Comparison of ENCODE assay signal across 33 cellular contexts in the genomic region with DNA sequence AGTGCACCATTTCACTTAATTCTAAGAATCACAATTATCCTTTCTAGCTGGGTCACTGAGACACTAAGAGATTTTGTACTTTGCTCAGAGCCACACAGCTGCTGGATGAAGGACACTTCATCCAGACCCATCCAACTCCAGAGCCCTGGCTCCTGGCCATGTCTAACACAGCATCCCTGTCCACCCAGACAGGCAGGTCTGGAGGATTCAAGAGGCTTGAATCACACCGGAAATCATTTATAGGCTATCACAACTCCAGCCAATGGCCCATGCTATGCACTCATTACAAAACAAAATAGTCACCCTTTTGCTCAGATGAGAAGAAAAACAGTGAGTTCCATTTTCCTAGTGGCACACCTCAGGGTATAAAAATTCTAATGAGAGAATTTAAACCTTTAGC.
DNase-seq lines count a peak whose midpoint lies in the region; ATAC-seq, FAIRE-seq and TF ChIP-seq lines count a peak whose summit lies in the region.
"Had no signal": no experiment of that assay in that cellular context is flagged by ENCODE, and none has a peak within 500 bp of the region (broad histone marks: within the 10 kb centered on the region; RNA-seq: fewer than 3 reads in every experiment).

No MANE protein-coding gene starts in this region.

- H3K56ac ChIP-seq in IMR-90 (ENCODE audit: extremely low read depth, insufficient read depth, low read length), result no peak overlapping the region; the same call in 1 of the 2 replicates

- no peak overlapping the region for H2AFZ ChIP-seq in IMR-90 (replicated peaks; ENCODE audit: low read length, poor library complexity)
- H2AFZ ChIP-seq: neural progenitor cell had no signal

- CTCF ChIA-PET in IMR-90 (lab: Yijun Ruan, JAX), result no interaction called here

- ATAC-seq in IMR-90 (ENCODE audit: low read depth), result no peak
- no peak for ATAC-seq in GM21526 (IDR thresholded peaks at IDR 0.05; ENCODE audit: low FRiP score, unreplicated experiment)
- ATAC-seq in HG02852 (IDR thresholded peaks at IDR 0.05; ENCODE audit: unreplicated experiment), result no peak
- no peak for ATAC-seq in pancreas
- ATAC-seq in GM18861 (IDR thresholded peaks at IDR 0.05; ENCODE audit: unreplicated experiment), result no peak
- ATAC-seq: activated T-cell treated with anti-CD3 and anti-CD28 coated beads, Interleukin-2, amount 50 U/mL, for 72 hours; left ventricle myocardium superior; stimulated activated naive B cell treated with anti-CD40 and anti-IgM and Interleukin-4, amounts not matched to agents 10 μg/mL and 1 μg/mL and 100 μg/mL, for 72 hours had no signal

- dilution Hi-C loops in IMR-90 (cut with HindIII; ENCODE audit: low sequenced_read_pairs, unreplicated experiment), result no loop called here

- H3K18ac ChIP-seq in IMR-90 (ENCODE audit: low read depth, low read length), result no peak overlapping the region

- no peak overlapping the region for H3K9ac ChIP-seq in IMR-90 (ENCODE audit: low read depth, low read length)
- H3K9ac ChIP-seq: neural progenitor cell had no signal

- no peaks in the 10 kb centered on the region for H4K20me1 ChIP-seq in IMR-90 (ENCODE audit: insufficient read depth, low read length)

- H3K14ac ChIP-seq in IMR-90 (replicated peaks; ENCODE audit: low read depth, low read length), result no peak overlapping the region

- no peak overlapping the region for H3K4ac ChIP-seq in IMR-90 (ENCODE audit: low read depth, low read length)

- POLR2A ChIA-PET in IMR-90 (lab: Charles Lee; ENCODE audit: unreplicated experiment), result no interaction called here

- H3K36me3 ChIP-seq in IMR-90 (ENCODE audit: control insufficient read depth, insufficient read depth, low read length), result no peaks in the 10 kb centered on the region
- H3K36me3 ChIP-seq in bronchial epithelial cell (ENCODE audit: control insufficient read depth, insufficient read depth, low read length), result no peaks in the 10 kb centered on the region
- no peaks in the 10 kb centered on the region for H3K36me3 ChIP-seq in pancreas
- H3K36me3 ChIP-seq: ascending aorta, neural progenitor cell, right atrium auricular region, upper lobe of left lung had no signal

- no peak for TF ChIP-seq RAD21 in IMR-90 (IDR thresholded peaks at IDR 0.05; ENCODE audit: low read length)

- peak; percentile 28 for DNase-seq in NCI-H510A treated with DMSO at 0.1 percent for 48 hours (lab: John Stamatoyannopoulos, UW)
- DNase-seq in NCI-H510A (lab: John Stamatoyannopoulos, UW), result no peak
- peak; percentile 2 for DNase-seq in IMR-90
- DNase-seq in bronchial epithelial cell (ENCODE audit: low read depth), result peak; percentile 8
- DNase-seq in pancreas, result no peak
- DNase-seq: 8988T; activated CD4-positive, alpha-beta memory T cell treated with anti-CD3 and anti-CD28 coated beads for 36 hours; activated CD4-positive, alpha-beta T cell treated with anti-CD3 and anti-CD28 coated beads for 1 hour; activated T-cell treated with anti-CD3 and anti-CD28 coated beads, Interleukin-2, amount 50 U/mL, for 72 hours; caudate nucleus; CD4-positive, alpha-beta memory T cell; effector memory CD4-positive, alpha-beta T cell; erythroblast; islet precursor cell; KG1; left ventricle myocardium superior; NCI-H2081; NCI-H226; NCI-H748 treated with DMSO at 0.1 percent for 48 hours; RPMI8226; small intestine; stimulated activated naive B cell treated with anti-CD40 and anti-IgM and Interleukin-4, amounts not matched to agents 10 μg/mL and 1 μg/mL and 100 μg/mL, for 72 hours; substantia nigra; upper lobe of left lung had no signal

- in situ Hi-C loops in IMR-90 (cut with MboI; ENCODE audit: low sequenced_read_pairs), result no loop called here

- no peak overlapping the region for H4K5ac ChIP-seq in IMR-90 (ENCODE audit: low read depth, low read length)

- no TSS peak for BruUV-seq in IMR-90 (replicated peaks; lab: Mats Ljungman, UMichigan)

- no peak for FAIRE-seq in bronchial epithelial cell (lab: Jason Lieb, UNC)
- no peak for FAIRE-seq in pancreas (lab: Jason Lieb, UNC)
- FAIRE-seq: small intestine, TTC549 had no signal

- no peak overlapping the region for H2BK15ac ChIP-seq in IMR-90 (ENCODE audit: low read depth, low read length)

- no peak overlapping the region for H2BK20ac ChIP-seq in IMR-90 (ENCODE audit: low read depth, low read length)

- H2AK5ac ChIP-seq in IMR-90 (ENCODE audit: low read depth, low read length), result no peak overlapping the region

- WGBS in IMR-90 (ENCODE audit: extremely low coverage in 2 of 2, insufficient read length in 1 of 2), 2 experiments, result no CpG with 5 or more reads among the region's 1 CpG
- WGBS in pancreas, 2 donors, result 76 to 78% methylated on average over 1 of the region's 1 CpG

- intact Hi-C loops in IMR-90 (cut with micrococcal nuclease), result no loop called here
- intact Hi-C loops in pancreas (cut with DNase I), result no loop called here

- H4K8ac ChIP-seq in IMR-90 (ENCODE audit: low read depth in 2 of 2, low read length in 2 of 2), result no peak overlapping the region

- no peaks in the 10 kb centered on the region for H3K9me1 ChIP-seq in IMR-90 (ENCODE audit: insufficient read depth, low read length)

- H3K4me1 ChIP-seq in IMR-90 (ENCODE audit: control insufficient read depth, insufficient read depth, low read length), result no peaks in the 10 kb centered on the region
- H3K4me1 ChIP-seq in pancreas, result no peaks in the 10 kb centered on the region
- H3K4me1 ChIP-seq: ascending aorta, neural progenitor cell, right atrium auricular region, upper lobe of left lung had no signal

- no peak for TF ChIP-seq POLR2A in IMR-90 (IDR thresholded peaks at IDR 0.05; ENCODE audit: low read depth, low read length)

- H2BK120ac ChIP-seq in IMR-90 (ENCODE audit: low read depth, low read length), result no peak overlapping the region

- TF ChIP-seq CTCF in IMR-90 (conservative IDR thresholded peaks at IDR 0.05; ENCODE audit: low read depth, low read length) (no peak), bronchial epithelial cell (IDR thresholded peaks at IDR 0.05; ENCODE audit: insufficient read depth, low read length, severe bottlenecking) (no peak), pancreas (IDR thresholded peaks at IDR 0.05) (no peak)

- H2AK9ac ChIP-seq in IMR-90 (replicated peaks; ENCODE audit: low read depth, low read length, poor library complexity), result no peak overlapping the region

- H3K27ac ChIP-seq in IMR-90 (ENCODE audit: insufficient read depth, low read length), result no peak overlapping the region
- no peak overlapping the region for H3K27ac ChIP-seq in pancreas
- H3K27ac ChIP-seq: ascending aorta, coronary artery, neural progenitor cell, right atrium auricular region, SK-N-MC, upper lobe of left lung had no signal

- no peaks in the 10 kb centered on the region for H3K79me1 ChIP-seq in IMR-90 (ENCODE audit: low read depth in 1 of 2, low read length in 2 of 2)

- H3K9me3 ChIP-seq in IMR-90 (ENCODE audit: control insufficient read depth, insufficient read depth, low read length) (no peaks in the 10 kb centered on the region), pancreas (no peaks in the 10 kb centered on the region)
- H3K9me3 ChIP-seq: right atrium auricular region, upper lobe of left lung had no signal

- H3K23ac ChIP-seq in IMR-90 (ENCODE audit: low read depth, low read length), result no peak overlapping the region

- no peak overlapping the region for H3K4me2 ChIP-seq in IMR-90 (ENCODE audit: low read depth, low read length)
- H3K4me2 ChIP-seq: neural progenitor cell had no signal

- no peak overlapping the region for H4K91ac ChIP-seq in IMR-90 (ENCODE audit: insufficient read depth, low read depth, low read length)

- H3K27me3 ChIP-seq in IMR-90 (ENCODE audit: control insufficient read depth, insufficient read depth, low read length), result peaks cover 2% of the 10 kb centered on the region; the same call in 1 of the 2 replicates
- no peaks in the 10 kb centered on the region for H3K27me3 ChIP-seq in bronchial epithelial cell (ENCODE audit: control insufficient read depth, insufficient read depth, low read length)
- no peaks in the 10 kb centered on the region for H3K27me3 ChIP-seq in pancreas
- H3K27me3 ChIP-seq: ascending aorta, neural progenitor cell, right atrium auricular region, upper lobe of left lung had no signal

- H2BK5ac ChIP-seq in IMR-90 (ENCODE audit: low read depth, low read length, poor library complexity, severe bottlenecking), result no peak overlapping the region

- no peak overlapping the region for H3K4me3 ChIP-seq in IMR-90 (ENCODE audit: insufficient read depth, low read depth, low read length)
- H3K4me3 ChIP-seq in bronchial epithelial cell (ENCODE audit: low read depth, low read length), result no peak overlapping the region
- no peak overlapping the region for H3K4me3 ChIP-seq in pancreas
- H3K4me3 ChIP-seq: ascending aorta, coronary artery, neural progenitor cell, right atrium auricular region, SK-N-MC, upper lobe of left lung had no signal

TF ChIP-seq in IMR-90, 13 proteins besides CTCF, POLR2A, EP300 and RAD21 (continues in another document):
- TF ChIP-seq CHD1 (IDR thresholded peaks at IDR 0.05; ENCODE audit: low read depth, low read length) (no peak), MAZ (IDR thresholded peaks at IDR 0.05; ENCODE audit: borderline replicate concordance, low read depth, low read length) (no peak), FOS (IDR thresholded peaks at IDR 0.05; ENCODE audit: low read depth, low read length) (no peak), NFE2L2 (IDR thresholded peaks at IDR 0.05; ENCODE audit: low read depth, low read length) (no peak), BHLHE40 (IDR thresholded peaks at IDR 0.05; ENCODE audit: low read depth, low read length) (no peak), CEBPB (IDR thresholded peaks at IDR 0.05; ENCODE audit: low read depth, low read length) (no peak), RFX5 (IDR thresholded peaks at IDR 0.05; ENCODE audit: low read depth, low read length) (no peak), RCOR1 (IDR thresholded peaks at IDR 0.05; ENCODE audit: insufficient replicate concordance, low read length) (no peak), MXI1 (IDR thresholded peaks at IDR 0.05; ENCODE audit: borderline replicate concordance, low read depth, low read length) (no peak)
- TF ChIP-seq, protein P1, sequence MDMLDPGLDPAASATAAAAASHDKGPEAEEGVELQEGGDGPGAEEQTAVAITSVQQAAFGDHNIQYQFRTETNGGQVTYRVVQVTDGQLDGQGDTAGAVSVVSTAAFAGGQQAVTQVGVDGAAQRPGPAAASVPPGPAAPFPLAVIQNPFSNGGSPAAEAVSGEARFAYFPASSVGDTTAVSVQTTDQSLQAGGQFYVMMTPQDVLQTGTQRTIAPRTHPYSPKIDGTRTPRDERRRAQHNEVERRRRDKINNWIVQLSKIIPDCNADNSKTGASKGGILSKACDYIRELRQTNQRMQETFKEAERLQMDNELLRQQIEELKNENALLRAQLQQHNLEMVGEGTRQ (IDR thresholded peaks at IDR 0.05; ENCODE audit: low read depth, low read length), result no peak

Comparison
In these comparisons a context has a peak if more than half of its experiments do, and no peak if none do; other contexts are left out.
1. DNase-seq: peak in NCI-H510A treated with DMSO at 0.1 percent for 48 hours (single experiment), IMR-90 (single experiment) and bronchial epithelial cell (single experiment); none in NCI-H510A (single experiment) and pancreas (0 of 6).